ENCODE assay signal across 24 cellular contexts in the genomic region with DNA sequence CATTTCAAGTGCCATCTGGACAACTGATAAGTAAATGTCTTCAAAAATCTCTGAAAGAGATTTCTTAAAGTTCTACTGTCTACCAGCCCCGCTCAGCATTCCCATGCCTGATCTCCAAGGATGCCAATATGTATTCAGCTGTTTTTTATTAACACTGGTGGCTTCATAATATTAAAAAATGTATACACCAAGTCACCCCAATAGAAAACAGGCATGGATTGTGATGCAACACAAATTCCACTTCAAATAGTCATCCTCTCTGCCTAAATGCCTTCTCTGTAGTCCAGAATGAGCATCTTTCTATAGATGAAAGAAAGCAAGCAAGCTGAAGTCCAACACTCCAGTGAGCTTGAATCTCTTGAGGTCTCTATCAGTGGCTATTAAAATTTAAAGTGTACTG.
DNase-seq lines count a peak whose midpoint lies in the region; ATAC-seq and TF ChIP-seq lines count a peak whose summit lies in the region.
"Had no signal": no experiment of that assay in that cellular context is flagged by ENCODE, and none has a peak within 500 bp of the region (broad histone marks: within the 10 kb centered on the region; RNA-seq: fewer than 3 reads in every experiment).

No MANE protein-coding gene starts in this region.

- no peak overlapping the region for H3K9ac ChIP-seq in adipocyte (ENCODE audit: low read length)

- H3K27me3 ChIP-seq in breast epithelium (no peaks in the 10 kb centered on the region), adipocyte (replicated peaks; ENCODE audit: control insufficient read depth, insufficient read depth, low read length) (no peaks in the 10 kb centered on the region), aorta (ENCODE audit: control insufficient read depth in 1 of 2, insufficient read depth in 2 of 2, low read length in 1 of 2) (no peaks in the 10 kb centered on the region)
- H3K27me3 ChIP-seq: SJSA1 had no signal

- TF ChIP-seq POLR2A in breast epithelium (IDR thresholded peaks at IDR 0.05): no peak

- ATAC-seq in GM19397 (IDR thresholded peaks at IDR 0.05; ENCODE audit: unreplicated experiment) (no peak), aorta (ENCODE audit: low FRiP score) (no peak)
- ATAC-seq: esophagus mucosa; left lobe of liver; stimulated activated memory B cell treated with anti-CD40 and anti-IgM and Interleukin-4, amounts not matched to agents 10 μg/mL and 1 μg/mL and 100 μg/mL, for 72 hours had no signal

- no peaks in the 10 kb centered on the region for H3K9me3 Mint-ChIP-seq in MCF 10A (ENCODE audit: unreplicated experiment)
- H3K9me3 Mint-ChIP-seq: activated T-helper 1 cell treated with anti-CD3 and anti-CD28 coated beads, Interleukin-12 subunit alpha, Interleukin-12 subunit beta, Interleukin-2, Interleukin-4 antibody, amounts not matched to agents 30 ng/mL and 10 ng/mL and 1 ng/mL, durations not matched to agents 14 hours and 24 hours and 36 hours; type B pancreatic cell had no signal

- peak; percentile 63 for DNase-seq in MCF 10A (ENCODE audit: unreplicated experiment)
- DNase-seq in breast epithelium (ENCODE audit: low spot score in 2 of 2): no peak
- DNase-seq in adipocyte (ENCODE audit: low read depth): peak; percentile 87
- peak; percentile 87 for DNase-seq in fibroblast of the aortic adventitia (ENCODE audit: low read depth)
- peak; percentile 64 for DNase-seq in stromal cell of bone marrow (ENCODE audit: low read depth)
- no peak for DNase-seq in aorta
- DNase-seq in COLO668 (lab: John Stamatoyannopoulos, UW; ENCODE audit: unreplicated experiment): no peak
- DNase-seq: activated CD4-positive, alpha-beta T cell treated with anti-CD3 and anti-CD28 coated beads, Interleukin-2, amount 50 U/mL, for 48 hours; COR-L47; dermis blood vessel endothelial cell; GDM1; Karpas-422; NCI-H1694 treated with DMSO at 0.1 percent for 48 hours; occipital lobe; small intestine had no signal

- BruUV-seq in MCF 10A (replicated peaks; lab: Mats Ljungman, UMichigan): no TSS peak

- H3K9me3 ChIP-seq in breast epithelium (no peaks in the 10 kb centered on the region), adipocyte (ENCODE audit: control insufficient read depth, low read length) (no peaks in the 10 kb centered on the region), aorta (ENCODE audit: control insufficient read depth, low read length) (no peaks in the 10 kb centered on the region)
- H3K9me3 ChIP-seq: SJSA1 had no signal

- H3K4me3 Mint-ChIP-seq in MCF 10A (ENCODE audit: unreplicated experiment): no peak overlapping the region
- H3K4me3 Mint-ChIP-seq: activated T-helper 1 cell treated with anti-CD3 and anti-CD28 coated beads, Interleukin-12 subunit alpha, Interleukin-12 subunit beta, Interleukin-2, Interleukin-4 antibody, amounts not matched to agents 30 ng/mL and 10 ng/mL and 1 ng/mL, durations not matched to agents 14 hours and 24 hours and 36 hours; stimulated activated memory B cell treated with anti-CD40 and anti-IgM and Interleukin-4, amounts not matched to agents 10 μg/mL and 1 μg/mL and 100 μg/mL, for 72 hours; type B pancreatic cell had no signal

- no peak overlapping the region for H3K4me3 ChIP-seq in breast epithelium
- H3K4me3 ChIP-seq in adipocyte (ENCODE audit: low read length): no peak overlapping the region
- H3K4me3 ChIP-seq in fibroblast of the aortic adventitia (ENCODE audit: low read depth, low read length): no peak overlapping the region
- H3K4me3 ChIP-seq in aorta (ENCODE audit: low read length in 2 of 2): no peak overlapping the region
- H3K4me3 ChIP-seq: SJSA1 had no signal

- H3K4me1 Mint-ChIP-seq in MCF 10A (ENCODE audit: insufficient read depth, unreplicated experiment): no peaks in the 10 kb centered on the region
- H3K4me1 Mint-ChIP-seq: stimulated activated memory B cell treated with anti-CD40 and anti-IgM and Interleukin-4, amounts not matched to agents 10 μg/mL and 1 μg/mL and 100 μg/mL, for 72 hours had no signal

- H3K27me3 Mint-ChIP-seq in MCF 10A (ENCODE audit: insufficient read depth, unreplicated experiment): no peaks in the 10 kb centered on the region
- H3K27me3 Mint-ChIP-seq: stimulated activated memory B cell treated with anti-CD40 and anti-IgM and Interleukin-4, amounts not matched to agents 10 μg/mL and 1 μg/mL and 100 μg/mL, for 72 hours had no signal

- H3K4me1 ChIP-seq in breast epithelium (no peaks in the 10 kb centered on the region), adipocyte (ENCODE audit: control insufficient read depth, insufficient read depth, low read length) (peaks cover 19% of the 10 kb centered on the region), aorta (ENCODE audit: control insufficient read depth in 1 of 2, insufficient read depth in 2 of 2, low read length in 2 of 2) (no peaks in the 10 kb centered on the region)
- H3K4me1 ChIP-seq: SJSA1 had no signal

- no peak overlapping the region for H3K27ac ChIP-seq in breast epithelium
- no peak overlapping the region for H3K27ac ChIP-seq in aorta (ENCODE audit: low read depth in 1 of 2, low read length in 2 of 2)
- H3K27ac ChIP-seq: 22Rv1, HL-60, SJSA1 had no signal

- TF ChIP-seq CTCF in MCF 10A (IDR thresholded peaks at IDR 0.05; ENCODE audit: unreplicated experiment) (no peak), breast epithelium (IDR thresholded peaks at IDR 0.05) (no peak), fibroblast of the aortic adventitia (IDR thresholded peaks at IDR 0.05; ENCODE audit: insufficient read depth, low read length) (no peak)

- CTCF ChIA-PET in MCF 10A (lab: Yijun Ruan, JAX): interaction anchor here (0.9 kb wide), 1 partner anchor 77 kb away, joined by 4 read pairs; no protein-coding TSS in a partner anchor

- no peak overlapping the region for H3K27ac Mint-ChIP-seq in MCF 10A (ENCODE audit: low read depth, unreplicated experiment)
- H3K27ac Mint-ChIP-seq: activated T-helper 1 cell treated with anti-CD3 and anti-CD28 coated beads, Interleukin-12 subunit alpha, Interleukin-12 subunit beta, Interleukin-2, Interleukin-4 antibody, amounts not matched to agents 30 ng/mL and 10 ng/mL and 1 ng/mL, durations not matched to agents 14 hours and 24 hours and 36 hours; stimulated activated memory B cell treated with anti-CD40 and anti-IgM and Interleukin-4, amounts not matched to agents 10 μg/mL and 1 μg/mL and 100 μg/mL, for 72 hours; type B pancreatic cell had no signal

- H3K36me3 Mint-ChIP-seq in MCF 10A (ENCODE audit: insufficient read depth, unreplicated experiment): no peaks in the 10 kb centered on the region
- H3K36me3 Mint-ChIP-seq: stimulated activated memory B cell treated with anti-CD40 and anti-IgM and Interleukin-4, amounts not matched to agents 10 μg/mL and 1 μg/mL and 100 μg/mL, for 72 hours; type B pancreatic cell had no signal

- WGBS in aorta, 2 donors: 91 to 94% methylated on average over 1 of the region's 1 CpG

- intact Hi-C loops in MCF 10A (cut with micrococcal nuclease) (no loop called here), breast epithelium (cut with DNase I; ENCODE audit: low total_unique reads) (no loop called here), aorta (cut with DNase I) (no loop called here)

- H3K36me3 ChIP-seq in breast epithelium (no peaks in the 10 kb centered on the region), adipocyte (ENCODE audit: control insufficient read depth, insufficient read depth, low read length, severe bottlenecking) (no peaks in the 10 kb centered on the region), aorta (ENCODE audit: control insufficient read depth in 1 of 2, insufficient read depth in 2 of 2, low read length in 1 of 2) (no peaks in the 10 kb centered on the region)
- H3K36me3 ChIP-seq: SJSA1 had no signal

- POLR2A ChIA-PET in MCF 10A (lab: Yijun Ruan, JAX): interaction anchor here (0.6 to 0.7 kb wide), 3 partner anchors 8 to 351 kb away, joined by 3 to 5 read pairs (median 3); no protein-coding TSS in a partner anchor

Comparison
In these comparisons a context has a peak if more than half of its experiments do, and no peak if none do; other contexts are left out.
1. DNase-seq: peak in MCF 10A (single experiment), adipocyte (single experiment), fibroblast of the aortic adventitia (single experiment) and stromal cell of bone marrow (single experiment); none in breast epithelium (0 of 2), aorta (0 of 2) and COLO668 (single experiment).